Comparison of ENCODE assay signal across 30 cellular contexts in genomic region chr7:70230761-70231160, GRCh38.
"Had no signal": no experiment of that assay in that cellular context is flagged by ENCODE, and none has a peak within 500 bp of the region (broad histone marks: within the 10 kb centered on the region; RNA-seq: fewer than 3 reads in every experiment).

No MANE protein-coding gene starts in this region.

- H3K27ac ChIP-seq: adrenal gland, ascending aorta, body of pancreas, brain microvascular endothelial cell, breast epithelium, cardiac muscle cell had no signal

- H3K4me1 ChIP-seq: adrenal gland, ascending aorta, body of pancreas, breast epithelium had no signal

- DNase-seq: activated effector memory CD4-positive, alpha-beta T cell treated with anti-CD3 and anti-CD28 coated beads, Interleukin-2, amount 50 U/mL, for 16 hours; activated effector memory CD4-positive, alpha-beta T cell treated with Interleukin-2 at 50 U/mL for 16 hours; activated gamma-delta T cell; activated gamma-delta T cell treated with Interleukin-2 at 50 U/mL for 16 hours; activated naive CD4-positive, alpha-beta T cell; activated naive CD4-positive, alpha-beta T cell treated with anti-CD3 and anti-CD28 coated beads for 36 hours; activated naive CD4-positive, alpha-beta T cell treated with anti-CD3 and anti-CD28 coated beads, Interleukin-2, amount 10 ng/mL, durations not matched to agents 7 days and 5 days; activated naive CD4-positive, alpha-beta T cell treated with anti-CD3 and anti-CD28 coated beads, Interleukin-2, amount 50 U/mL, for 16 hours; activated naive CD4-positive, alpha-beta T cell treated with Interleukin-2 at 50 U/mL for 16 hours; activated naive CD8-positive, alpha-beta T cell treated with anti-CD3 and anti-CD28 coated beads for 36 hours; activated naive CD8-positive, alpha-beta T cell treated with anti-CD3 and anti-CD28 coated beads, Interleukin-2, amount 10 ng/mL, durations not matched to agents 7 days and 5 days; activated naive CD8-positive, alpha-beta T cell treated with anti-CD3 and anti-CD28 coated beads, Interleukin-2, amount 50 U/mL, for 24 hours; activated T-cell treated with anti-CD3 and anti-CD28 coated beads, Interleukin-2, amount 50 U/mL, for 1 hour; activated T-cell treated with anti-CD3 and anti-CD28 coated beads, Interleukin-2, amount 50 U/mL, for 24 hours; activated T-cell treated with anti-CD3 and anti-CD28 coated beads, Interleukin-2, amount 50 U/mL, for 4 hours; activated T-cell treated with anti-CD3 and anti-CD28 coated beads, Interleukin-2, amount 50 U/mL, for 48 hours; activated T-cell treated with anti-CD3 and anti-CD28 coated beads, Interleukin-2, amount 50 U/mL, for 72 hours; adrenal gland; amniotic stem cell; amygdala; aorta; body of pancreas; brain microvascular endothelial cell; central memory CD4-positive, alpha-beta T cell; cerebellar nuclear complex had no signal

- ATAC-seq: activated naive CD4-positive, alpha-beta T cell treated with anti-CD3 and anti-CD28 coated beads, Interleukin-2, amount 50 U/mL, for 72 hours; activated naive CD8-positive, alpha-beta T cell treated with anti-CD3 and anti-CD28 coated beads, Interleukin-2, amount 50 U/mL, for 24 hours; activated T-cell treated with anti-CD3 and anti-CD28 coated beads, Interleukin-2, amount 50 U/mL, for 4 hours; activated T-cell treated with anti-CD3 and anti-CD28 coated beads, Interleukin-2, amount 50 U/mL, for 72 hours; activated T-helper 17 cell treated with anti-CD3 and anti-CD28 coated beads, Interleukin-2, amount 50 U/mL, for 72 hours; body of pancreas had no signal

- H3K4me3 ChIP-seq: adrenal gland, ascending aorta, body of pancreas, breast epithelium, cardiac muscle cell had no signal

- H3K9me3 ChIP-seq: body of pancreas had no signal

- H3K36me3 ChIP-seq: adrenal gland, ascending aorta, brain microvascular endothelial cell, breast epithelium, cardiac muscle cell had no signal

- H3K27me3 ChIP-seq: adrenal gland, ascending aorta, body of pancreas, brain microvascular endothelial cell, breast epithelium, cardiac muscle cell had no signal
